ENCODE assay signal across 9 cellular contexts in genomic region chr10:85228726-85229125, GRCh38.
"Had no signal": no experiment of that assay in that cellular context is flagged by ENCODE, and none has a peak within 500 bp of the region (broad histone marks: within the 10 kb centered on the region; RNA-seq: fewer than 3 reads in every experiment).

No MANE protein-coding gene starts in this region.

- H3K27ac ChIP-seq: GM23248 had no signal

- H3K4me3 Mint-ChIP-seq: HFFc6 had no signal

- H3K27ac Mint-ChIP-seq: HFFc6 had no signal

- H3K4me3 ChIP-seq: GM23248, HAP-1, K562 had no signal

- ATAC-seq: HCT116, K562 had no signal

- DNase-seq: GM23248, GOT3, H7, HFFc6, IMR-90 had no signal

- FAIRE-seq: HTR-8/SVneo, K562 had no signal

- H3K36me3 ChIP-seq: HAP-1 had no signal

- H3K4me1 ChIP-seq: HAP-1 had no signal

- H3K9me3 ChIP-seq: HAP-1 had no signal
